1 cellular context compared by ENCODE assay signal in genomic region chr11:113387605-113388211, GRCh38.
TF ChIP-seq lines count a peak whose summit lies in the region.

Gene ANKK1 (plus strand): TSS chr11:113387779. CDS start chr11:113387885, 106 bp downstream.

TF ChIP-seq in WTC11, 78 proteins besides CTCF, POLR2A, EP300 and RAD21 (continued from another document):
- peak; percentile 99 for TF ChIP-seq HMGXB4 (CRISPR knock-in tag; IDR thresholded peaks at IDR 0.05)
- peak; percentile 92 for TF ChIP-seq ZNF138 (CRISPR knock-in tag; conservative IDR thresholded peaks at IDR 0.05)
- 0 out of 2 replicates have a peak, but pooled peaks have one; percentile 54 for TF ChIP-seq NR2C2 (CRISPR knock-in tag; IDR thresholded peaks at IDR 0.05)
- no peak; the same call in 1 of the 2 replicates for TF ChIP-seq IRF1 (CRISPR knock-in tag; IDR thresholded peaks at IDR 0.05)
- TF ChIP-seq E2F5 (CRISPR knock-in tag; IDR thresholded peaks at IDR 0.05) = peak; percentile 68; the same call in 1 of the 2 replicates
- peak; percentile 80 for TF ChIP-seq FOXK1 (CRISPR knock-in tag; IDR thresholded peaks at IDR 0.05)
- 0 out of 2 replicates have a peak, but pooled peaks have one; percentile 70 for TF ChIP-seq E2F1 (CRISPR knock-in tag; IDR thresholded peaks at IDR 0.05)
- no peak for TF ChIP-seq ATF3 (CRISPR knock-in tag; conservative IDR thresholded peaks at IDR 0.05)
- peak; percentile 90 for TF ChIP-seq FOXP4 (CRISPR knock-in tag; IDR thresholded peaks at IDR 0.05)
